Comparison of ENCODE assay signal across 8 cellular contexts in the genomic region with DNA sequence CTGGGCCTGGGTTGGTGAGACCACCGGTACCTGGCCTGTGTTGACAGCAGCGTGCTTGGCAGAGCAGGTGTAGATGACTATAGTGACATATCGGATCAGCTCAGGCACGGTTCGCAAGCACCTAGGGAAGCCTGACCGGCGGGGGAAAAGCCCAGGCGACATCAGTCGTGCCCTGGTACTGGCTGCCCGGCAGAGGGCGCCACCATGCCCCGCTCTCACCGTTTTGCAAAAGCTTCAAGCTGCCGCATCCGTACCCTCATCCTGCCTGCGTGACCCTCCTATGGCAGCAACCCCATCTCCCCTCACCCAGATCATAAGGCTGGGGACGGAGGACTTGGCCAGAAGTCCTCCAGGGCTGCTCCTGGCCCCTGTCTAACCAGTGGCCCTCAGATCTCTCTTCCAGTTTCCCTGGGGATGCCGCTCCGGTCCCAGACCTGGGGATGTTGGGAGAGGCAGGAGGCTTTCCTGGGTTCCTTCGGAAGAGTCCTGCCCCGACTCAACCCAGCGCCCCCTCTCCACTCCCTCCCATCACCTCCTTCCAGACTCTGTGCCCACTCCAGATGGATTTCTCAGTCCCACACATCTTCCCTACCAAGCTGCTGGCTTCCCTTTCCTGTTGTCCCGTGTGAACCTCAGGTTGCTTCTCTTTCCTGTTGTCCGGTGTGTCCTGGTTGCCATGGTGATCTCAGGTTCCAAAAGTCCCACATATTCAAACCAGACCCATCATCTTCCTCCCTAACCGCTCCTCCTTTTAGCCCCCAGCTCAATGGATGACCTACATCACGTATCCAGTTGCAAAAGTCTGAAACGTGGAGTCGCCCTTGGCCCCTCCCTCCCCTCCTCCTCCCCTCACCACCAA. TPM values are rescaled to one million over a fixed set of nuclear protein-coding genes. Genes with fewer than 3 reads are reported as not detected.
DNase-seq lines count a peak whose midpoint lies in the region; ATAC-seq and TF ChIP-seq lines count a peak whose summit lies in the region.

No MANE protein-coding gene starts in this region.

- in situ Hi-C loops in brain microvascular endothelial cell (cut with HindIII; ENCODE audit: low pct_ligation_motif_present, low sequenced_read_pairs): no loop called here

- no peaks in the 10 kb centered on the region for H3K36me3 ChIP-seq in brain microvascular endothelial cell (replicated peaks)

- DNase-seq in NCI-H2081 (lab: John Stamatoyannopoulos, UW) (peak; percentile 53 to 54), NCI-H2081 treated with DMSO at 0.1 percent for 48 hours (lab: John Stamatoyannopoulos, UW) (no peak), MV-4-11 (lab: John Stamatoyannopoulos, UW) (peak; percentile 19), UCSD-AML1 (lab: John Stamatoyannopoulos, UW; ENCODE audit: unreplicated experiment) (peak; percentile 71), brain microvascular endothelial cell (peak; percentile 24), immature natural killer cell (peak; percentile 71 to 76 (median 72))
- DNase-seq in stimulated activated CD4-positive, alpha-beta T cell treated with anti-CD3 and anti-CD28 coated beads, Interleukin-1b, Interleukin-23, amount 100 ng/mL, for 4 hours (ENCODE audit: low read depth in 2 of 2): peak; percentile 88

- H3K27me3 Mint-ChIP-seq in immature natural killer cell (ENCODE audit: low read depth in 3 of 3): peaks cover 11 to 30% (median 25%) of the 10 kb centered on the region in 3 donors

- H3K27ac Mint-ChIP-seq in immature natural killer cell: peak overlapping the region in 5 of 6 donors; percentile 47 to 84 (median 68)

- no peaks in the 10 kb centered on the region for H3K36me3 Mint-ChIP-seq in immature natural killer cell

- H3K27me3 ChIP-seq in brain microvascular endothelial cell (replicated peaks): peaks cover 48% of the 10 kb centered on the region

- peak; percentile 97 for TF ChIP-seq CTCF in brain microvascular endothelial cell (IDR thresholded peaks at IDR 0.05; ENCODE audit: low read depth, low read length, missing control alignments)

- peaks cover 17 to 22% of the 10 kb centered on the region in 2 donors for H3K4me1 Mint-ChIP-seq in immature natural killer cell

- H3K4me3 ChIP-seq in brain microvascular endothelial cell (ENCODE audit: low read depth, low read length): no peak overlapping the region

- H3K9me3 Mint-ChIP-seq in immature natural killer cell: peaks cover 0 to 2% (median 0%) of the 10 kb centered on the region in 6 donors

- H3K4me3 Mint-ChIP-seq in immature natural killer cell: peak overlapping the region; percentile 31 to 75 (median 71)

- no peak for ATAC-seq in GM18870 (IDR thresholded peaks at IDR 0.05; ENCODE audit: unreplicated experiment)

- H3K27ac ChIP-seq in brain microvascular endothelial cell: no peak overlapping the region

RNA-seq across cellular contexts. Expression of gene ALOX12B, which starts 13.7 kb away (rescaled TPM):
- polyA plus RNA-seq in immature natural killer cell: under 1 TPM in 1 of 3 donors, not detected in 2; 0.17 TPM

RNA-seq across cellular contexts. Expression of gene ALOX15B, which starts 35.0 kb away (rescaled TPM):
- polyA plus RNA-seq in immature natural killer cell: not detected

RNA-seq across cellular contexts. Expression of gene ALOXE3, which starts 44.5 kb away (rescaled TPM):
- not detected for polyA plus RNA-seq in immature natural killer cell

RNA-seq across cellular contexts. Expression of gene HES7, which starts 50.0 kb away (rescaled TPM):
- not detected for polyA plus RNA-seq in immature natural killer cell
